Comparison of ENCODE assay signal across 16 cellular contexts in genomic region chr22:38193580-38193979, GRCh38. TPM values are rescaled to one million over a fixed set of nuclear protein-coding genes. Genes with fewer than 3 reads are reported as not detected.
A peak's percentile ranks its signal among the peaks of the same experiment; 100 is the strongest.
DNase-seq lines count a peak whose midpoint lies in the region; ATAC-seq and TF ChIP-seq lines count a peak whose summit lies in the region.
"Had no signal": no experiment of that assay in that cellular context is flagged by ENCODE, and none has a peak within 500 bp of the region (broad histone marks: within the 10 kb centered on the region; RNA-seq: fewer than 3 reads in every experiment).

No MANE protein-coding gene starts in this region.

- ATAC-seq in left lobe of liver: peak; percentile 77

- H3K27ac ChIP-seq in tibial nerve (no peak overlapping the region), MM.1S (ENCODE audit: low read length) (no peak overlapping the region)

- no peak for TF ChIP-seq POLR2A in NB4 (IDR thresholded peaks at IDR 0.05; ENCODE audit: extremely low read depth, insufficient read length)
- no peak for TF ChIP-seq POLR2A in tibial nerve (IDR thresholded peaks at IDR 0.05)

- H3K9me2 ChIP-seq in MM.1S (replicated peaks; ENCODE audit: insufficient read depth, low read length): no peaks in the 10 kb centered on the region

- H3K27me3 ChIP-seq in tibial nerve (no peaks in the 10 kb centered on the region), MM.1S (replicated peaks; ENCODE audit: insufficient read depth, low read length) (no peaks in the 10 kb centered on the region)
- H3K27me3 ChIP-seq: BE2C had no signal

- no peak overlapping the region for H3K4me2 ChIP-seq in MM.1S (ENCODE audit: low read depth, low read length)

- 62 to 67% methylated on average over 6 of the region's 6 CpGs for WGBS in tibial nerve, 2 donors

- H3K27me3 Mint-ChIP-seq in T-helper 2 cell treated with Interferon-gamma antibody and Interleukin-4, amounts not matched to agents 5 μg/mL and 100 μg/mL, for 36 hours (ENCODE audit: low read depth): peaks cover 11% of the 10 kb centered on the region

- no peaks in the 10 kb centered on the region for H3K36me3 Mint-ChIP-seq in T-helper 2 cell treated with Interferon-gamma antibody and Interleukin-4, amounts not matched to agents 5 μg/mL and 100 μg/mL, for 36 hours (ENCODE audit: low read depth)
- H3K36me3 Mint-ChIP-seq: mesothelial cell of epicardium had no signal

- H3K9ac ChIP-seq in MM.1S (ENCODE audit: low read length): no peak overlapping the region

- no peak overlapping the region for H3K27ac Mint-ChIP-seq in T-helper 2 cell treated with Interferon-gamma antibody and Interleukin-4, amounts not matched to agents 5 μg/mL and 100 μg/mL, for 36 hours
- H3K27ac Mint-ChIP-seq: H9, mesothelial cell of epicardium had no signal

- H3K9me3 ChIP-seq in tibial nerve (no peaks in the 10 kb centered on the region), MM.1S (replicated peaks; ENCODE audit: insufficient read depth, low read length) (no peaks in the 10 kb centered on the region)
- H3K9me3 ChIP-seq: BE2C had no signal

- no peak overlapping the region for H2AFZ ChIP-seq in MM.1S (ENCODE audit: low read length)

- DNase-seq in NB4 (ENCODE audit: low read depth): peak; percentile 71
- peak; percentile 40 for DNase-seq in amniotic epithelial cell (ENCODE audit: low read depth)
- peak; percentile 89 for DNase-seq in left lobe of liver (ENCODE audit: low spot score)
- DNase-seq in tibial nerve (ENCODE audit: low spot score in 2 of 2): no peak
- DNase-seq in MM.1S: no peak
- no peak for DNase-seq in NCI-H526 treated with DMSO at 0.1 percent for 48 hours (lab: John Stamatoyannopoulos, UW)
- DNase-seq in T-helper 2 cell treated with Interferon-gamma antibody and Interleukin-4, amounts not matched to agents 5 μg/mL and 100 μg/mL, for 36 hours (ENCODE audit: low spot score): no peak
- DNase-seq: activated CD4-positive, CD25-positive, alpha-beta regulatory T cell treated with anti-CD3 and anti-CD28 coated beads, Interleukin-2, amount 50 U/mL, for 72 hours; activated CD8-positive, alpha-beta memory T cell treated with anti-CD3 and anti-CD28 coated beads, Interleukin-2, amount 50 U/mL, for 4 hours; activated gamma-delta T cell treated with Interleukin-2 at 50 U/mL for 16 hours; BE2C; H9; NCI-H187 treated with DMSO at 0.1 percent for 48 hours; NCI-H526; stimulated activated CD4-positive, alpha-beta T cell treated with anti-CD3 and anti-CD28 coated beads, Interleukin-2, amount 100 ng/mL, for 48 hours had no signal

- no peaks in the 10 kb centered on the region for H4K20me1 ChIP-seq in MM.1S (ENCODE audit: insufficient read depth, low read length)

- H3K36me3 ChIP-seq in tibial nerve (no peaks in the 10 kb centered on the region), MM.1S (replicated peaks; ENCODE audit: insufficient read depth, low read length) (no peaks in the 10 kb centered on the region)
- H3K36me3 ChIP-seq: BE2C had no signal

- TF ChIP-seq CTCF in NB4 (IDR thresholded peaks at IDR 0.05; ENCODE audit: low read depth, low read length): no peak
- no peak for TF ChIP-seq CTCF in tibial nerve (IDR thresholded peaks at IDR 0.05)
- no peak for TF ChIP-seq CTCF in MM.1S (IDR thresholded peaks at IDR 0.05; ENCODE audit: low read length)

- no peak overlapping the region for H3K4me3 Mint-ChIP-seq in T-helper 2 cell treated with Interferon-gamma antibody and Interleukin-4, amounts not matched to agents 5 μg/mL and 100 μg/mL, for 36 hours
- H3K4me3 Mint-ChIP-seq: H9, mesothelial cell of epicardium had no signal

- H3K4me3 ChIP-seq in NB4 (ENCODE audit: low read depth, low read length) (no peak overlapping the region), tibial nerve (no peak overlapping the region), MM.1S (ENCODE audit: low read length) (no peak overlapping the region)

- peak; percentile 28 to 68 for TF ChIP-seq EP300 in tibial nerve (IDR thresholded peaks at IDR 0.05)

- H3K4me1 ChIP-seq in tibial nerve: peaks cover 0 to 14% (median 6%) of the 10 kb centered on the region in 4 donors
- H3K4me1 ChIP-seq in MM.1S (ENCODE audit: low read length): peaks cover 13% of the 10 kb centered on the region

- no peaks in the 10 kb centered on the region for H3K79me2 ChIP-seq in MM.1S (ENCODE audit: low read length)

- H3K4me1 Mint-ChIP-seq in T-helper 2 cell treated with Interferon-gamma antibody and Interleukin-4, amounts not matched to agents 5 μg/mL and 100 μg/mL, for 36 hours (ENCODE audit: low read depth): peaks cover 6% of the 10 kb centered on the region
- H3K4me1 Mint-ChIP-seq: mesothelial cell of epicardium had no signal

- no peaks in the 10 kb centered on the region for H3K9me3 Mint-ChIP-seq in T-helper 2 cell treated with Interferon-gamma antibody and Interleukin-4, amounts not matched to agents 5 μg/mL and 100 μg/mL, for 36 hours
- H3K9me3 Mint-ChIP-seq: mesothelial cell of epicardium had no signal

- peaks cover 4% of the 10 kb centered on the region; the same call in 1 of the 2 replicates for H3F3A ChIP-seq in MM.1S (ENCODE audit: insufficient read depth, low read length)

RNA-seq across cellular contexts. Expression of gene MAFF, which starts 8.2 kb away (rescaled TPM):
- total RNA-seq in left lobe of liver (2.5 TPM), tibial nerve (100 to 1,000 TPM in 2 of 4 donors, 10 to 100 TPM in 2; 68.1 to 110 (median 96.8) TPM)

RNA-seq across cellular contexts. Expression of gene PLA2G6, which starts 11.9 kb away (rescaled TPM):
- 32.1 TPM for total RNA-seq in left lobe of liver
- total RNA-seq in tibial nerve: 10 to 100 TPM; 48.5 to 60.3 (median 55.1) TPM

Comparison
In these comparisons a context has a peak if more than half of its experiments do, and no peak if none do; other contexts are left out.
1. DNase-seq: peak in NB4 (single experiment), amniotic epithelial cell (single experiment) and left lobe of liver (single experiment); none in tibial nerve (0 of 2), MM.1S (single experiment), NCI-H526 treated with DMSO at 0.1 percent for 48 hours (single experiment) and T-helper 2 cell treated with Interferon-gamma antibody and Interleukin-4, amounts not matched to agents 5 μg/mL and 100 μg/mL, for 36 hours (single experiment).
2. RNA of gene MAFF, which starts 8.2 kb away (total RNA-seq): 68.1 to 110 TPM in tibial nerve; 2.5 TPM in left lobe of liver (single experiment); every median in the first group is over 10 times any median in the second.